ENCODE assay signal across 8 cellular contexts in genomic region chr11:67303989-67304411, GRCh38. TPM values are rescaled to one million over a fixed set of nuclear protein-coding genes. Genes with fewer than 3 reads are reported as not detected.
DNase-seq lines count a peak whose midpoint lies in the region; ATAC-seq, FAIRE-seq and TF ChIP-seq lines count a peak whose summit lies in the region.

No MANE protein-coding gene starts in this region.

- intact Hi-C loops in activated naive CD4-positive, alpha-beta T cell treated with anti-CD3 and anti-CD28 coated beads for 36 hours (cut with micrococcal nuclease), result no loop called here
- intact Hi-C loops in kidney (cut with DNase I), result no loop called here

- DNase-seq in activated naive CD4-positive, alpha-beta T cell treated with anti-CD3 and anti-CD28 coated beads for 36 hours, result peak; percentile 33
- DNase-seq in activated naive CD4-positive, alpha-beta T cell treated with Interleukin-2 at 50 U/mL for 16 hours, result no peak
- no peak for DNase-seq in astrocyte of the spinal cord (ENCODE audit: low read depth, low spot score)
- peak; percentile 84 for DNase-seq in kidney
- DNase-seq in suprapubic skin (ENCODE audit: low spot score in 2 of 2), result peak; percentile 72 to 73
- DNase-seq in NAMALWA (ENCODE audit: low spot score), result no peak

- no peak for TF ChIP-seq CTCF in astrocyte of the spinal cord (IDR thresholded peaks at IDR 0.05; ENCODE audit: low read depth, low read length)
- no peak for TF ChIP-seq CTCF in kidney (IDR thresholded peaks at IDR 0.05; ENCODE audit: borderline replicate concordance, extremely low read depth, insufficient read depth)
- no peak for TF ChIP-seq CTCF in suprapubic skin (IDR thresholded peaks at IDR 0.05)

- CTCF ChIA-PET in activated naive CD4-positive, alpha-beta T cell treated with anti-CD3 and anti-CD28 coated beads for 36 hours (lab: Charles Lee), result interaction anchor here (1.0 kb wide), 1 partner anchor 42 kb away, joined by 3 read pairs; no protein-coding TSS in a partner anchor

- peaks cover 5 to 21% of the 10 kb centered on the region in 2 donors for H3K4me1 ChIP-seq in kidney (ENCODE audit: control insufficient read depth in 1 of 2, insufficient read depth in 1 of 2, low read depth in 1 of 2, low read length in 2 of 2)
- H3K4me1 ChIP-seq in suprapubic skin, result peaks cover 30% of the 10 kb centered on the region

- no peaks in the 10 kb centered on the region for H3K36me3 Mint-ChIP-seq in activated naive CD4-positive, alpha-beta T cell treated with anti-CD3 and anti-CD28 coated beads for 36 hours (ENCODE audit: low read depth)
- peaks cover 16% of the 10 kb centered on the region for H3K36me3 Mint-ChIP-seq in stimulated activated memory B cell treated with anti-CD40 and anti-IgM and Interleukin-4, amounts not matched to agents 10 μg/mL and 1 μg/mL and 100 μg/mL, for 72 hours

- H3K27ac ChIP-seq in kidney (ENCODE audit: low read depth in 2 of 2, low read length in 2 of 2) (no peak overlapping the region), suprapubic skin (peak overlapping the region; percentile 91)

- H3K27me3 Mint-ChIP-seq in activated naive CD4-positive, alpha-beta T cell treated with anti-CD3 and anti-CD28 coated beads for 36 hours (ENCODE audit: low read depth), result no peaks in the 10 kb centered on the region
- H3K27me3 Mint-ChIP-seq in stimulated activated memory B cell treated with anti-CD40 and anti-IgM and Interleukin-4, amounts not matched to agents 10 μg/mL and 1 μg/mL and 100 μg/mL, for 72 hours, result no peaks in the 10 kb centered on the region

- 0% methylated on average over 2 of the region's 25 CpGs for WGBS in suprapubic skin

- H3K4me1 Mint-ChIP-seq in activated naive CD4-positive, alpha-beta T cell treated with anti-CD3 and anti-CD28 coated beads for 36 hours (ENCODE audit: low read depth), result peaks cover 2% of the 10 kb centered on the region
- no peaks in the 10 kb centered on the region for H3K4me1 Mint-ChIP-seq in stimulated activated memory B cell treated with anti-CD40 and anti-IgM and Interleukin-4, amounts not matched to agents 10 μg/mL and 1 μg/mL and 100 μg/mL, for 72 hours

- no peaks in the 10 kb centered on the region for H3K27me3 ChIP-seq in suprapubic skin

- peak overlapping the region; percentile 53 for H3K4me3 ChIP-seq in astrocyte of the spinal cord (ENCODE audit: low read depth, low read length)
- H3K4me3 ChIP-seq in kidney (ENCODE audit: low read length in 2 of 2), result peak overlapping the region; percentile 58 to 67
- peak overlapping the region; percentile 86 for H3K4me3 ChIP-seq in suprapubic skin

- ATAC-seq in GM19351 (IDR thresholded peaks at IDR 0.05; ENCODE audit: unreplicated experiment), result no peak
- ATAC-seq in stimulated activated memory B cell treated with anti-CD40 and anti-IgM and Interleukin-4, amounts not matched to agents 10 μg/mL and 1 μg/mL and 100 μg/mL, for 72 hours, result no peak

- TF ChIP-seq EP300 in suprapubic skin (IDR thresholded peaks at IDR 0.05), result no peak

- H3K27ac Mint-ChIP-seq in activated naive CD4-positive, alpha-beta T cell treated with anti-CD3 and anti-CD28 coated beads for 36 hours, result no peak overlapping the region
- no peak overlapping the region for H3K27ac Mint-ChIP-seq in stimulated activated memory B cell treated with anti-CD40 and anti-IgM and Interleukin-4, amounts not matched to agents 10 μg/mL and 1 μg/mL and 100 μg/mL, for 72 hours

- H3K9ac ChIP-seq in kidney (ENCODE audit: low read length in 2 of 2), result peak overlapping the region; percentile 58 to 79

- in situ Hi-C loops in astrocyte of the spinal cord (cut with HindIII; ENCODE audit: low sequenced_read_pairs), result no loop called here

- H3K36me3 ChIP-seq in kidney (ENCODE audit: control insufficient read depth in 1 of 2, insufficient read depth in 2 of 2, low read length in 2 of 2) (peaks cover 2 to 4% of the 10 kb centered on the region in 2 donors), suprapubic skin (peaks cover 48% of the 10 kb centered on the region)

- H3K9me3 ChIP-seq in kidney (ENCODE audit: control insufficient read depth in 1 of 2, low read length in 2 of 2), result no peaks in the 10 kb centered on the region
- no peaks in the 10 kb centered on the region for H3K9me3 ChIP-seq in suprapubic skin

- no peak for TF ChIP-seq POLR2A in suprapubic skin (IDR thresholded peaks at IDR 0.05)

- no peak for FAIRE-seq in kidney (lab: Jason Lieb, UNC)

- H3K9me3 Mint-ChIP-seq in activated naive CD4-positive, alpha-beta T cell treated with anti-CD3 and anti-CD28 coated beads for 36 hours, result no peaks in the 10 kb centered on the region
- H3K9me3 Mint-ChIP-seq in stimulated activated memory B cell treated with anti-CD40 and anti-IgM and Interleukin-4, amounts not matched to agents 10 μg/mL and 1 μg/mL and 100 μg/mL, for 72 hours, result no peaks in the 10 kb centered on the region

- H3K4me3 Mint-ChIP-seq in activated naive CD4-positive, alpha-beta T cell treated with anti-CD3 and anti-CD28 coated beads for 36 hours, result peak overlapping the region; percentile 57
- no peak overlapping the region for H3K4me3 Mint-ChIP-seq in stimulated activated memory B cell treated with anti-CD40 and anti-IgM and Interleukin-4, amounts not matched to agents 10 μg/mL and 1 μg/mL and 100 μg/mL, for 72 hours

RNA-seq across cellular contexts. Expression of gene SSH3, which starts 0.7 kb away (rescaled TPM):
- 1 to 10 TPM; 4.1 to 5.4 TPM for total RNA-seq in activated naive CD4-positive, alpha-beta T cell treated with anti-CD3 and anti-CD28 coated beads for 36 hours
- total RNA-seq in kidney (68.9 TPM), suprapubic skin (100 to 1,000 TPM in 1 of 4 donors, 10 to 100 TPM in 3; 49.4 to 107 (median 63.9) TPM)
- polyA plus RNA-seq in kidney (ENCODE audit: insufficient read depth, low read depth, low replicate concordance), result 25.0 TPM

RNA-seq across cellular contexts. Expression of gene ANKRD13D, which starts 14.9 kb away (rescaled TPM):
- total RNA-seq in activated naive CD4-positive, alpha-beta T cell treated with anti-CD3 and anti-CD28 coated beads for 36 hours, result 10 to 100 TPM; 56.2 to 61.9 TPM
- total RNA-seq in kidney (68.3 TPM), suprapubic skin (100 to 1,000 TPM in 1 of 4 donors, 10 to 100 TPM in 3; 55.7 to 154 (median 77.2) TPM)
- polyA plus RNA-seq in kidney (ENCODE audit: insufficient read depth, low read depth, low replicate concordance), result 21.9 TPM

RNA-seq across cellular contexts. Expression of gene GRK2, which starts 37.7 kb away (rescaled TPM):
- total RNA-seq in activated naive CD4-positive, alpha-beta T cell treated with anti-CD3 and anti-CD28 coated beads for 36 hours, result 100 to 1,000 TPM; 293 to 295 TPM
- 80.8 TPM for total RNA-seq in kidney
- polyA plus RNA-seq in kidney (ENCODE audit: insufficient read depth, low read depth, low replicate concordance), result 28.2 TPM
- 100 to 1,000 TPM in 2 of 4 donors, 10 to 100 TPM in 2; 84.3 to 157 (median 105) TPM for total RNA-seq in suprapubic skin

RNA-seq across cellular contexts. Expression of gene POLD4, which starts 49.3 kb away (rescaled TPM):
- total RNA-seq in activated naive CD4-positive, alpha-beta T cell treated with anti-CD3 and anti-CD28 coated beads for 36 hours, result 10 to 100 TPM; 40.7 to 42.0 TPM
- 54.4 TPM for total RNA-seq in kidney
- 174 TPM for polyA plus RNA-seq in kidney (ENCODE audit: insufficient read depth, low read depth, low replicate concordance)
- total RNA-seq in suprapubic skin, result 10 to 100 TPM; 54.5 to 75.7 (median 65.0) TPM

Comparison
In these comparisons a context has a peak if more than half of its experiments do, and no peak if none do; other contexts are left out.
1. DNase-seq: peak in activated naive CD4-positive, alpha-beta T cell treated with anti-CD3 and anti-CD28 coated beads for 36 hours (single experiment), kidney (single experiment) and suprapubic skin (2 of 2); none in activated naive CD4-positive, alpha-beta T cell treated with Interleukin-2 at 50 U/mL for 16 hours (single experiment), astrocyte of the spinal cord (single experiment) and NAMALWA (single experiment).
2. RNA of gene SSH3, which starts 0.7 kb away (total RNA-seq): 49.4 to 107 TPM in suprapubic skin and 68.9 TPM in kidney (single experiment); 4.1 to 5.4 TPM in activated naive CD4-positive, alpha-beta T cell treated with anti-CD3 and anti-CD28 coated beads for 36 hours; every median in the first group is over 4 times any median in the second.
3. Peak in every context shown above with its lines, with median percentiles within 50 percentile points of each other: H3K4me3 ChIP-seq.